In genomic region chr15:25719101-25719985, GRCh38 we compare ENCODE assay signal across 24 cellular contexts.
DNase-seq lines count a peak whose midpoint lies in the region; ATAC-seq and TF ChIP-seq lines count a peak whose summit lies in the region.
"Had no signal": no experiment of that assay in that cellular context is flagged by ENCODE, and none has a peak within 500 bp of the region (broad histone marks: within the 10 kb centered on the region; RNA-seq: fewer than 3 reads in every experiment).

No MANE protein-coding gene starts in this region.

- H3K4me3 Mint-ChIP-seq in endothelial cell (ENCODE audit: unreplicated experiment), result no peak overlapping the region
- H3K4me3 Mint-ChIP-seq: CD14-positive monocyte, GM23338 had no signal

- H3K9me3 Mint-ChIP-seq in endothelial cell (ENCODE audit: unreplicated experiment), result no peaks in the 10 kb centered on the region
- H3K9me3 Mint-ChIP-seq: CD14-positive monocyte had no signal

- no peaks in the 10 kb centered on the region for H3K79me2 ChIP-seq in osteoblast (ENCODE audit: insufficient read depth, low read length)

- H3K4me1 Mint-ChIP-seq in endothelial cell (ENCODE audit: unreplicated experiment), result peaks cover 3% of the 10 kb centered on the region

- H3K27me3 ChIP-seq in ascending aorta, result no peaks in the 10 kb centered on the region
- H3K27me3 ChIP-seq in osteoblast (ENCODE audit: insufficient read depth, low read length), result no peaks in the 10 kb centered on the region
- H3K27me3 ChIP-seq: MG63, SJCRH30 had no signal

- TF ChIP-seq CTCF in ascending aorta (IDR thresholded peaks at IDR 0.05) (no peak), osteoblast (IDR thresholded peaks at IDR 0.05; ENCODE audit: extremely low read depth, low read depth, low read length) (no peak), endothelial cell (IDR thresholded peaks at IDR 0.05; ENCODE audit: unreplicated experiment) (no peak)

- no peak overlapping the region for H2AFZ ChIP-seq in osteoblast (ENCODE audit: low read length)
- H2AFZ ChIP-seq: GM23338 had no signal

- H3K36me3 ChIP-seq in ascending aorta (peaks cover 29 to 47% of the 10 kb centered on the region in 2 donors), osteoblast (ENCODE audit: insufficient read depth, low read length) (peaks cover 33% of the 10 kb centered on the region)
- H3K36me3 ChIP-seq: MG63, SJCRH30 had no signal

- intact Hi-C loops in cardiac septum (cut with DNase I), result no loop called here
- intact Hi-C loops in Right ventricle myocardium inferior (cut with DNase I), result no loop called here
- intact Hi-C loops in ascending aorta (cut with DNase I), result loop anchor here (2.0 kb wide), 1 partner anchor 49 kb away; no protein-coding TSS in a partner anchor

- H3K4me3 ChIP-seq in ascending aorta (no peak overlapping the region), osteoblast (ENCODE audit: insufficient read depth, low read length) (no peak overlapping the region)
- H3K4me3 ChIP-seq: GM23338, HAP-1, K562, MG63, SJCRH30 had no signal

- H3K9me3 ChIP-seq in ascending aorta (no peaks in the 10 kb centered on the region), osteoblast (ENCODE audit: low read depth, low read length) (no peaks in the 10 kb centered on the region)
- H3K9me3 ChIP-seq: HAP-1, MG63, SJCRH30 had no signal

- H3K27ac ChIP-seq in ascending aorta (peak overlapping the region; percentile 84), osteoblast (ENCODE audit: low read depth, low read length) (no peak overlapping the region)
- H3K27ac ChIP-seq: HL-60, SJCRH30 had no signal

- peaks cover 2% of the 10 kb centered on the region for H3K27me3 Mint-ChIP-seq in endothelial cell (ENCODE audit: unreplicated experiment)

- H3K27ac Mint-ChIP-seq in endothelial cell (ENCODE audit: unreplicated experiment), result no peak overlapping the region
- H3K27ac Mint-ChIP-seq: CD14-positive monocyte, GM23338 had no signal

- H3K4me2 ChIP-seq in osteoblast (ENCODE audit: insufficient read depth, low read length), result no peak overlapping the region
- H3K4me2 ChIP-seq: GM23338 had no signal

- DNase-seq in cardiac septum (ENCODE audit: low spot score) (peak; percentile 67), Right ventricle myocardium inferior (ENCODE audit: missing footprints) (no peak), ascending aorta (ENCODE audit: low spot score in 2 of 2) (peak in 1 of 2 donors; percentile 58), osteoblast (ENCODE audit: insufficient read length, low spot score, missing footprints) (peak; percentile 54), T-helper 9 cell (no peak), endothelial cell (ENCODE audit: low spot score) (no peak), AG08395 (ENCODE audit: low spot score) (no peak)
- DNase-seq: 8988T; AML-193; MG63; NCI-H1436; NCI-H187 treated with DMSO at 0.1 percent for 48 hours; NCI-H2107; NCI-H446 treated with DMSO at 0.1 percent for 48 hours; NK-92 treated with Interleukin-12 subunit alpha and Interleukin-12 subunit beta, amount 100 ng/mL, for 24 hours; SJCRH30 had no signal

- H4K20me1 ChIP-seq in osteoblast (ENCODE audit: insufficient read depth, low read length), result no peaks in the 10 kb centered on the region

- peaks cover 5 to 44% of the 10 kb centered on the region in 2 donors for H3K4me1 ChIP-seq in ascending aorta
- H3K4me1 ChIP-seq in osteoblast (ENCODE audit: insufficient read depth, low read length), result peaks cover 15% of the 10 kb centered on the region
- H3K4me1 ChIP-seq: HAP-1, SJCRH30 had no signal

- H3K36me3 Mint-ChIP-seq in endothelial cell (ENCODE audit: low read depth, unreplicated experiment), result no peaks in the 10 kb centered on the region

- ATAC-seq in Right ventricle myocardium inferior (no peak), HG02623 (IDR thresholded peaks at IDR 0.05; ENCODE audit: unreplicated experiment) (no peak)
- ATAC-seq: GM23338, HepG2, K562, Panc1 had no signal

Comparison
In these comparisons a context has a peak if more than half of its experiments do, and no peak if none do; other contexts are left out.
1. DNase-seq: peak in cardiac septum (single experiment) and osteoblast (single experiment); none in Right ventricle myocardium inferior (single experiment), T-helper 9 cell (single experiment), endothelial cell (single experiment) and AG08395 (single experiment).